In genomic region chr5:145246961-145247744, GRCh38 we compare ENCODE assay signal across 1 cellular context.
TF ChIP-seq lines count a peak whose summit lies in the region.

No MANE protein-coding gene starts in this region.

TF ChIP-seq in SK-N-SH treated with all-trans-retinoic acid at 6 μM for 48 hours, 23 proteins besides CTCF, POLR2A, EP300 and RAD21:
- TF ChIP-seq ZFP30 (CRISPR knock-in tag; IDR thresholded peaks at IDR 0.05) (no peak), TCF4 (CRISPR knock-in tag; IDR thresholded peaks at IDR 0.05; ENCODE audit: borderline replicate concordance) (no peak), SNAI2 (CRISPR knock-in tag; IDR thresholded peaks at IDR 0.05) (no peak), PATZ1 (CRISPR knock-in tag; IDR thresholded peaks at IDR 0.05; ENCODE audit: borderline replicate concordance) (no peak), CSDC2 (CRISPR knock-in tag; IDR thresholded peaks at IDR 0.05) (no peak), ZNF565 (CRISPR knock-in tag; conservative IDR thresholded peaks at IDR 0.05; ENCODE audit: low read depth) (no peak), CSRNP3 (CRISPR knock-in tag; IDR thresholded peaks at IDR 0.05) (no peak), ESRRG (CRISPR knock-in tag; IDR thresholded peaks at IDR 0.05) (no peak), PPARA (CRISPR knock-in tag; IDR thresholded peaks at IDR 0.05; ENCODE audit: borderline replicate concordance) (no peak), RARB (CRISPR knock-in tag; IDR thresholded peaks at IDR 0.05) (no peak), OSR1 (CRISPR knock-in tag; IDR thresholded peaks at IDR 0.05) (no peak), ISL1 (CRISPR knock-in tag; IDR thresholded peaks at IDR 0.05) (no peak), POU6F1 (CRISPR knock-in tag; IDR thresholded peaks at IDR 0.05; ENCODE audit: borderline replicate concordance, low read depth) (no peak), CREB5 (CRISPR knock-in tag; IDR thresholded peaks at IDR 0.05; ENCODE audit: low read depth) (no peak), TSHZ2 (CRISPR knock-in tag; IDR thresholded peaks at IDR 0.05) (no peak), ZFP3 (CRISPR knock-in tag; IDR thresholded peaks at IDR 0.05) (no peak)
